In genomic region chr10:30438016-30438850, GRCh38 we compare ENCODE assay signal across 8 cellular contexts. TPM values are rescaled to one million over a fixed set of nuclear protein-coding genes. Genes with fewer than 3 reads are reported as not detected.
A peak's percentile ranks its signal among the peaks of the same experiment; 100 is the strongest.
DNase-seq lines count a peak whose midpoint lies in the region; ATAC-seq and TF ChIP-seq lines count a peak whose summit lies in the region.

No MANE protein-coding gene starts in this region.

- TF ChIP-seq CTCF in adrenal gland (IDR thresholded peaks at IDR 0.05): no peak

- peaks cover 63% of the 10 kb centered on the region for H3K4me1 Mint-ChIP-seq in stimulated activated naive CD8-positive, alpha-beta T cell treated with anti-CD3 and anti-CD28 coated beads, Interleukin-15, Interleukin-2, amounts not matched to agents 100 ng/mL and 50 ng/mL, for 24 hours (ENCODE audit: low read depth)

- H3K27me3 ChIP-seq in adipocyte (replicated peaks; ENCODE audit: control insufficient read depth, insufficient read depth, low read length): no peaks in the 10 kb centered on the region
- no peaks in the 10 kb centered on the region for H3K27me3 ChIP-seq in muscle layer of colon (ENCODE audit: control insufficient read depth in 1 of 2, insufficient read depth in 2 of 2, low read length in 2 of 2)
- no peaks in the 10 kb centered on the region for H3K27me3 ChIP-seq in adrenal gland

- H3K27ac ChIP-seq in muscle layer of colon (ENCODE audit: low read depth, low read length) (peak overlapping the region; percentile 87), adrenal gland (peak overlapping the region in 2 of 5 donors; percentile 46 to 99)

- H3K36me3 ChIP-seq in adipocyte (ENCODE audit: control insufficient read depth, insufficient read depth, low read length, severe bottlenecking) (peaks cover 56% of the 10 kb centered on the region), muscle layer of colon (ENCODE audit: insufficient read depth, low read length) (peaks cover 18% of the 10 kb centered on the region), adrenal gland (replicated peaks in 1 of 2) (peaks cover 0 to 39% of the 10 kb centered on the region in 2 donors)

- 48 to 80% (median 61%) methylated on average over 5 of the region's 5 CpGs for WGBS in adrenal gland, 4 donors

- no peaks in the 10 kb centered on the region for H3K27me3 Mint-ChIP-seq in stimulated activated naive CD8-positive, alpha-beta T cell treated with anti-CD3 and anti-CD28 coated beads, Interleukin-15, Interleukin-2, amounts not matched to agents 100 ng/mL and 50 ng/mL, for 24 hours

- H3K4me3 Mint-ChIP-seq in stimulated activated naive CD8-positive, alpha-beta T cell treated with anti-CD3 and anti-CD28 coated beads, Interleukin-15, Interleukin-2, amounts not matched to agents 100 ng/mL and 50 ng/mL, for 24 hours: peak overlapping the region; percentile 90

- no peak for TF ChIP-seq POLR2A in adrenal gland (IDR thresholded peaks at IDR 0.05)

- H3K9ac ChIP-seq in adipocyte (ENCODE audit: low read length) (peak overlapping the region; percentile 99), muscle layer of colon (ENCODE audit: low read length) (peak overlapping the region; percentile 26)

- H3K27ac Mint-ChIP-seq in stimulated activated naive CD8-positive, alpha-beta T cell treated with anti-CD3 and anti-CD28 coated beads, Interleukin-15, Interleukin-2, amounts not matched to agents 100 ng/mL and 50 ng/mL, for 24 hours: peak overlapping the region; percentile 39

- H3K4me1 ChIP-seq in adipocyte (ENCODE audit: control insufficient read depth, insufficient read depth, low read length) (peaks cover 61% of the 10 kb centered on the region), muscle layer of colon (ENCODE audit: insufficient read depth, low read length) (peaks cover 40% of the 10 kb centered on the region), adrenal gland (replicated peaks in 1 of 2) (peaks cover 4 to 50% of the 10 kb centered on the region in 2 donors)

- intact Hi-C loops in adrenal gland (cut with DNase I): no loop called here

- no peaks in the 10 kb centered on the region for H3K9me3 Mint-ChIP-seq in stimulated activated naive CD8-positive, alpha-beta T cell treated with anti-CD3 and anti-CD28 coated beads, Interleukin-15, Interleukin-2, amounts not matched to agents 100 ng/mL and 50 ng/mL, for 24 hours

- H3K4me3 ChIP-seq in adipocyte (ENCODE audit: low read length) (peak overlapping the region; percentile 94), muscle layer of colon (ENCODE audit: low read depth in 1 of 2, low read length in 2 of 2) (peak overlapping the region; percentile 33 to 57), adrenal gland (peak overlapping the region in 1 of 4 donors; percentile 82)

- H3K9me3 ChIP-seq in adipocyte (ENCODE audit: control insufficient read depth, low read length): no peaks in the 10 kb centered on the region
- no peaks in the 10 kb centered on the region for H3K9me3 ChIP-seq in muscle layer of colon (ENCODE audit: low read length)
- no peaks in the 10 kb centered on the region for H3K9me3 ChIP-seq in adrenal gland (replicated peaks in 1 of 3)

- no peak for ATAC-seq in stimulated activated naive CD8-positive, alpha-beta T cell treated with anti-CD3 and anti-CD28 coated beads, Interleukin-15, Interleukin-2, amounts not matched to agents 100 U/mL and 50 U/mL, for 24 hours

- peaks cover 68% of the 10 kb centered on the region for H3K36me3 Mint-ChIP-seq in stimulated activated naive CD8-positive, alpha-beta T cell treated with anti-CD3 and anti-CD28 coated beads, Interleukin-15, Interleukin-2, amounts not matched to agents 100 ng/mL and 50 ng/mL, for 24 hours (ENCODE audit: low read depth)

- no peak for DNase-seq in stimulated activated naive CD8-positive, alpha-beta T cell treated with anti-CD3 and anti-CD28 coated beads, Interleukin-15, Interleukin-2, amounts not matched to agents 100 U/mL and 50 U/mL, for 24 hours
- DNase-seq in adipocyte (ENCODE audit: low read depth) (peak; percentile 35), NAMALWA (ENCODE audit: low spot score) (no peak), adrenal gland (no peak), OCI-M1 (lab: John Stamatoyannopoulos, UW) (no peak)
- DNase-seq in activated CD4-positive, CD25-positive, alpha-beta regulatory T cell treated with anti-CD3 and anti-CD28 coated beads, Interleukin-2, amount 50 U/mL, for 72 hours: no peak

RNA-seq across cellular contexts. Expression of gene MAP3K8, which starts 4.2 kb away (rescaled TPM):
- 10 to 100 TPM in 7 of 8 donors, 1 to 10 TPM in 1; 2.0 to 58.0 (median 27.1) TPM for total RNA-seq in adrenal gland
- 10 to 100 TPM; 13.4 to 32.4 (median 13.7) TPM for polyA plus RNA-seq in adrenal gland
